In the genomic region with DNA sequence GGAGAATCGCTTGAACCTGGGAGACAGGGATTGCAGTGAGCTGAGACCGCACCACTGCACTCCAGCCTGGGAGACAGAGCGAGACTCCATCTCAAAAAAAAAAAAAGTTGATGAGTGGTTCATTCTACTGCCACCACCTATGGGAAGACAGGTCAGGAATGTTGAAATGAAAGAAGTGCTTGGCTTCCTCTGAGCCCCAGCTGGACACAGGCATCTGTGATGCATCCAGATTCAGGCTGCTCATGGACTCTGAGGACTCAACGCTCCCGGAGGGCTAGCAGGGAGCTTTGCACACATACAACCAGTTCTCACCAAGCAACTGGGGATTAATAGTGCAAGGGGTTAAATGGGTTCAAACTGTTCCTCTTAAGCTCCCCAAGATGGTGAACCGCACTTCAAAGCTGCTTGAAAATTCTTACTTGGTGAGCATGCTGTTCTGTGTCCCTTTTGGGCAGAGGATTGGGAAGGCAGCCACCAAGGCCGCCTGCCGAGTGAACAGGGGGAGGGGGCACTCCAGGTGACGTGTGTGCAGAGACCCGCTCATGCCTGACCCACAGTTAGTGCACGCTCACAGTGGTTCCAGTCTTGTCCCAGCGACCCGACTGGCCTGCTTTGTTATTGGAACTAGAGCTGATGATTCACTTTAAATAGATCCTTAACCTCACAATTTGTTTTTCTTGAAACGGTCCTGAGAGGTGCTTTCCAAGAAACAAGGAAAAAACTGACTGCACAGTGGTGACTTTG, we compare ENCODE assay signal across 10 cellular contexts. TPM values are rescaled to one million over a fixed set of nuclear protein-coding genes. Genes with fewer than 3 reads are reported as not detected.
A peak's percentile ranks its signal among the peaks of the same experiment; 100 is the strongest.
DNase-seq lines count a peak whose midpoint lies in the region; ATAC-seq and TF ChIP-seq lines count a peak whose summit lies in the region.
"Not testable (repeated sequence)": the region's sequence is repeated elsewhere in the genome, so short reads cannot be mapped to it uniquely, and the experiment has no call there.
"Had no signal": no experiment of that assay in that cellular context is flagged by ENCODE, and none has a peak within 500 bp of the region (broad histone marks: within the 10 kb centered on the region; RNA-seq: fewer than 3 reads in every experiment).

No MANE protein-coding gene starts in this region.

- peaks cover 12% of the 10 kb centered on the region for H3K4me1 ChIP-seq in body of pancreas
- not testable (repeated sequence) for H3K4me1 ChIP-seq in neuronal stem cell (ENCODE audit: control insufficient read depth in 2 of 2, insufficient read depth in 1 of 2, low read depth in 1 of 2, low read length in 2 of 2)
- H3K4me1 ChIP-seq in tibial artery = peaks cover 0 to 12% (median 6%) of the 10 kb centered on the region in 4 donors

- not testable (repeated sequence) for H2BK5ac ChIP-seq in neuronal stem cell (ENCODE audit: low read length)

- not testable (repeated sequence) for H3K4me2 ChIP-seq in neuronal stem cell (ENCODE audit: insufficient read depth, low read length, poor library complexity, severe bottlenecking)

- not testable (repeated sequence) for H3K27me3 ChIP-seq in body of pancreas
- H3K27me3 ChIP-seq in neuronal stem cell (ENCODE audit: control insufficient read depth in 3 of 3, insufficient read depth in 3 of 3, low read depth in 1 of 3, low read length in 3 of 3) (peaks cover 0 to 21% (median 0%) of the 10 kb centered on the region in 3 experiments), tibial artery (peaks cover 0 to 11% of the 10 kb centered on the region in 2 donors)

- TF ChIP-seq POLR2A in body of pancreas (IDR thresholded peaks at IDR 0.05) = not testable (repeated sequence)

- WGBS in body of pancreas, 2 donors = 61 to 72% methylated on average over 12 to 13 of the region's 14 CpGs
- WGBS in neuronal stem cell (ENCODE audit: extremely low coverage in 2 of 2, insufficient read length in 2 of 2, insufficient replicate concordance in 1 of 2), 2 donors = no CpG with 5 or more reads among the region's 14 CpGs

- peak; percentile 12 for ATAC-seq in body of pancreas

- not testable (repeated sequence) for H3K23ac ChIP-seq in neuronal stem cell (ENCODE audit: low read depth, low read length, poor library complexity)

- H2BK12ac ChIP-seq in neuronal stem cell (ENCODE audit: low read length) = peak overlapping the region; percentile 88

- not testable (repeated sequence) for H2BK15ac ChIP-seq in neuronal stem cell (ENCODE audit: low read length)

- not testable (repeated sequence) for H2BK120ac ChIP-seq in neuronal stem cell (ENCODE audit: low read depth, low read length)

- H3K4me3 ChIP-seq in body of pancreas; neuronal stem cell (ENCODE audit: low read length in 2 of 2): not testable (repeated sequence)
- peak overlapping the region in 1 of 2 donors; percentile 19 for H3K4me3 ChIP-seq in tibial artery

- peak overlapping the region; percentile 52 for H4K8ac ChIP-seq in neuronal stem cell (ENCODE audit: low read depth, low read length)

- not testable (repeated sequence) for H3K36me3 ChIP-seq in body of pancreas (replicated peaks in 1 of 2; ENCODE audit: insufficient read depth in 1 of 2, low read depth in 2 of 2); neuronal stem cell (replicated peaks in 1 of 2; ENCODE audit: control insufficient read depth in 2 of 2, insufficient read depth in 2 of 2, low read length in 2 of 2); tibial artery

- intact Hi-C loops in body of pancreas (cut with DNase I); tibial artery (cut with DNase I; ENCODE audit: low total_unique reads): not testable (repeated sequence)

- not testable (repeated sequence) for H3K9me3 ChIP-seq in body of pancreas; neuronal stem cell (replicated peaks in 1 of 2; ENCODE audit: control insufficient read depth in 2 of 2, insufficient read depth in 1 of 2, low read depth in 1 of 2, low read length in 2 of 2); tibial artery

- H3K79me1 ChIP-seq in neuronal stem cell (ENCODE audit: low read depth, low read length) = not testable (repeated sequence)

- not testable (repeated sequence) for H2AK5ac ChIP-seq in neuronal stem cell (ENCODE audit: low read depth, low read length)

- not testable (repeated sequence) for H3K4ac ChIP-seq in neuronal stem cell (ENCODE audit: low read length)

- H3K14ac ChIP-seq in neuronal stem cell (ENCODE audit: low read length) = not testable (repeated sequence)

- not testable (repeated sequence) for H3K9ac ChIP-seq in neuronal stem cell (ENCODE audit: low read depth, low read length, poor library complexity)

- not testable (repeated sequence) for H4K91ac ChIP-seq in neuronal stem cell (ENCODE audit: low read depth, low read length, poor library complexity)

- peak; percentile 11 for DNase-seq in AG08396 (ENCODE audit: low spot score)
- peak; percentile 36 for DNase-seq in H4 (ENCODE audit: low spot score)
- DNase-seq in RPMI7951 (ENCODE audit: low read depth) = peak; percentile 33
- DNase-seq in body of pancreas = peak in 1 of 4 donors; percentile 34
- peak; percentile 19 for DNase-seq in fibroblast of peridontal ligament (ENCODE audit: extremely low read depth)
- peak; percentile 86 for DNase-seq in left kidney (ENCODE audit: low read depth, low spot score)
- not testable (repeated sequence) for DNase-seq in neuronal stem cell (ENCODE audit: low spot score)
- DNase-seq in tibial artery = peak; percentile 59 to 80

- peak overlapping the region; percentile 8 for H2AFZ ChIP-seq in neuronal stem cell (ENCODE audit: low read length)

- H3K18ac ChIP-seq in neuronal stem cell (ENCODE audit: low read length) = peak overlapping the region; percentile 29

- not testable (repeated sequence) for TF ChIP-seq CTCF in body of pancreas (IDR thresholded peaks at IDR 0.05); tibial artery (IDR thresholded peaks at IDR 0.05)

- H3K27ac ChIP-seq in body of pancreas; neuronal stem cell (replicated peaks; ENCODE audit: low read length); tibial artery: not testable (repeated sequence)

RNA-seq across cellular contexts. Expression of gene RNU1-4, which starts 32.1 kb away (rescaled TPM):
- total RNA-seq in H4 (2014; rRNA removed; shearing (Covaris generic)) = not detected in 2 replicates
- under 0.01 TPM in 1 of 2 replicates, not detected in the other for total RNA-seq in RPMI7951 (2014; rRNA removed; shearing (Covaris generic))
- total RNA-seq in body of pancreas = over 10,000 TPM in 1 of 2 donors, under 1 TPM in 1; under 0.01 to 15,479 TPM
- polyA plus RNA-seq in neuronal stem cell (2013, experiment 1 of 2) = 14.3 TPM
- polyA plus RNA-seq in neuronal stem cell (2013, experiment 2 of 2) = 15.9 TPM
- polyA plus RNA-seq: cardiac muscle cell, CD14-positive monocyte had no signal
